18 cellular contexts compared by ENCODE assay signal in genomic region chr6:162181741-162182401, GRCh38.
DNase-seq lines count a peak whose midpoint lies in the region; ATAC-seq, FAIRE-seq and TF ChIP-seq lines count a peak whose summit lies in the region.
"Had no signal": no experiment of that assay in that cellular context is flagged by ENCODE, and none has a peak within 500 bp of the region (broad histone marks: within the 10 kb centered on the region; RNA-seq: fewer than 3 reads in every experiment).

No MANE protein-coding gene starts in this region.

- H3K4ac ChIP-seq in neuronal stem cell (ENCODE audit: low read length) = no peak overlapping the region

- H3K18ac ChIP-seq in neuronal stem cell (ENCODE audit: low read length) = no peak overlapping the region

- H2BK12ac ChIP-seq in neuronal stem cell (ENCODE audit: low read length) = no peak overlapping the region

- no peak overlapping the region for H2BK15ac ChIP-seq in neuronal stem cell (ENCODE audit: low read length)

- no peak overlapping the region for H2BK5ac ChIP-seq in neuronal stem cell (ENCODE audit: low read length)

- H3K9ac ChIP-seq in neuronal stem cell (ENCODE audit: low read depth, low read length, poor library complexity) = no peak overlapping the region

- no peaks in the 10 kb centered on the region for H3K27me3 Mint-ChIP-seq in activated naive CD8-positive, alpha-beta T cell treated with anti-CD3 and anti-CD28 coated beads, Interleukin-2, amount 50 U/mL, for 24 hours
- H3K27me3 Mint-ChIP-seq in activated naive CD8-positive, alpha-beta T cell treated with anti-CD3 and anti-CD28 coated beads for 36 hours = no peaks in the 10 kb centered on the region

- 61 to 69% (median 68%) methylated on average over 6 of the region's 6 CpGs for WGBS in small intestine, 3 donors
- WGBS in neuronal stem cell (ENCODE audit: extremely low coverage in 2 of 2, insufficient read length in 2 of 2, insufficient replicate concordance in 1 of 2), 2 donors = no CpG with 5 or more reads among the region's 6 CpGs

- H2AFZ ChIP-seq in neuronal stem cell (ENCODE audit: low read length) = no peak overlapping the region

- H3K27me3 ChIP-seq in small intestine (ENCODE audit: control insufficient read depth in 2 of 2, insufficient read depth in 2 of 2, low read length in 2 of 2) (no peaks in the 10 kb centered on the region), neuronal stem cell (ENCODE audit: control insufficient read depth in 3 of 3, insufficient read depth in 3 of 3, low read depth in 1 of 3, low read length in 3 of 3) (no peaks in the 10 kb centered on the region)
- H3K27me3 ChIP-seq: heart left ventricle, pancreas had no signal

- no peaks in the 10 kb centered on the region for H3K36me3 ChIP-seq in small intestine (ENCODE audit: control insufficient read depth in 2 of 2, insufficient read depth in 2 of 2, low read length in 2 of 2)
- H3K36me3 ChIP-seq in neuronal stem cell (replicated peaks in 1 of 2; ENCODE audit: control insufficient read depth in 2 of 2, insufficient read depth in 2 of 2, low read length in 2 of 2) = no peaks in the 10 kb centered on the region
- H3K36me3 ChIP-seq: heart left ventricle, pancreas had no signal

- TF ChIP-seq CTCF in epithelial cell of esophagus (IDR thresholded peaks at IDR 0.05; ENCODE audit: insufficient read depth, low read depth, low read length, missing control alignments) = no peak

- H3K27ac ChIP-seq in small intestine (ENCODE audit: low read depth in 1 of 2, low read length in 1 of 2) (no peak overlapping the region), neuronal stem cell (replicated peaks; ENCODE audit: low read length) (no peak overlapping the region)
- H3K27ac ChIP-seq: pancreas had no signal

- FAIRE-seq in small intestine (lab: Jason Lieb, UNC) = no peak
- FAIRE-seq: GM12892, pancreas had no signal

- no peaks in the 10 kb centered on the region for H3K79me1 ChIP-seq in neuronal stem cell (ENCODE audit: low read depth, low read length)

- H3K4me3 ChIP-seq in epithelial cell of esophagus (ENCODE audit: low read length) (no peak overlapping the region), small intestine (ENCODE audit: low read depth in 1 of 2, low read length in 2 of 2) (no peak overlapping the region), neuronal stem cell (ENCODE audit: low read length in 2 of 2) (no peak overlapping the region)
- H3K4me3 ChIP-seq: heart left ventricle, pancreas, smooth muscle cell had no signal

- no peak overlapping the region for H2BK120ac ChIP-seq in neuronal stem cell (ENCODE audit: low read depth, low read length)

- no peak overlapping the region for H3K4me2 ChIP-seq in neuronal stem cell (ENCODE audit: insufficient read depth, low read length, poor library complexity, severe bottlenecking)
- H3K4me2 ChIP-seq: smooth muscle cell had no signal

- H3K36me3 Mint-ChIP-seq in activated naive CD8-positive, alpha-beta T cell treated with anti-CD3 and anti-CD28 coated beads, Interleukin-2, amount 50 U/mL, for 24 hours (ENCODE audit: low read depth) = no peaks in the 10 kb centered on the region
- H3K36me3 Mint-ChIP-seq in activated naive CD8-positive, alpha-beta T cell treated with anti-CD3 and anti-CD28 coated beads for 36 hours = no peaks in the 10 kb centered on the region

- no peak overlapping the region for H3K27ac Mint-ChIP-seq in activated naive CD8-positive, alpha-beta T cell treated with anti-CD3 and anti-CD28 coated beads, Interleukin-2, amount 50 U/mL, for 24 hours
- no peak overlapping the region for H3K27ac Mint-ChIP-seq in activated naive CD8-positive, alpha-beta T cell treated with anti-CD3 and anti-CD28 coated beads for 36 hours

- H2AK5ac ChIP-seq in neuronal stem cell (ENCODE audit: low read depth, low read length) = no peak overlapping the region

- ATAC-seq in activated naive CD8-positive, alpha-beta T cell treated with anti-CD3 and anti-CD28 coated beads, Interleukin-2, amount 50 U/mL, for 24 hours = peak; percentile 79
- ATAC-seq: activated T-cell treated with anti-CD3 and anti-CD28 coated beads, Interleukin-2, amount 50 U/mL, for 4 hours; Right ventricle myocardium inferior had no signal

- H3K4me1 Mint-ChIP-seq in activated naive CD8-positive, alpha-beta T cell treated with anti-CD3 and anti-CD28 coated beads, Interleukin-2, amount 50 U/mL, for 24 hours = peaks cover 9% of the 10 kb centered on the region
- peaks cover 8% of the 10 kb centered on the region for H3K4me1 Mint-ChIP-seq in activated naive CD8-positive, alpha-beta T cell treated with anti-CD3 and anti-CD28 coated beads for 36 hours

- no peaks in the 10 kb centered on the region for H3K4me1 ChIP-seq in small intestine (ENCODE audit: control insufficient read depth in 2 of 2, insufficient read depth in 1 of 2, low read depth in 1 of 2, low read length in 1 of 2)
- H3K4me1 ChIP-seq in neuronal stem cell (ENCODE audit: control insufficient read depth in 2 of 2, insufficient read depth in 1 of 2, low read depth in 1 of 2, low read length in 2 of 2) = peaks cover 0 to 9% of the 10 kb centered on the region in 2 donors
- H3K4me1 ChIP-seq: pancreas had no signal

- no peak for DNase-seq in activated naive CD8-positive, alpha-beta T cell treated with anti-CD3 and anti-CD28 coated beads, Interleukin-2, amount 50 U/mL, for 24 hours
- no peak for DNase-seq in activated naive CD8-positive, alpha-beta T cell treated with anti-CD3 and anti-CD28 coated beads for 36 hours
- DNase-seq in OCI-M1 (lab: John Stamatoyannopoulos, UW) (peak; percentile 21), epithelial cell of esophagus (ENCODE audit: low read depth) (peak; percentile 1), small intestine (peak; percentile 6), neuronal stem cell (ENCODE audit: low spot score) (no peak), GM19240 (ENCODE audit: insufficient read length, low spot score) (no peak)
- no peak for DNase-seq in NK-92 treated with Interleukin-12 subunit alpha and Interleukin-12 subunit beta, amount 100 ng/mL, for 24 hours (lab: John Stamatoyannopoulos, UW)
- DNase-seq: ACHN; activated T-cell treated with anti-CD3 and anti-CD28 coated beads, Interleukin-2, amount 50 U/mL, for 4 hours; H7; heart left ventricle; NCI-H774; pancreas; stimulated activated naive CD4-positive, alpha-beta T cell had no signal

- no peak overlapping the region for H4K91ac ChIP-seq in neuronal stem cell (ENCODE audit: low read depth, low read length, poor library complexity)

- no peak overlapping the region for H4K8ac ChIP-seq in neuronal stem cell (ENCODE audit: low read depth, low read length)

- no peaks in the 10 kb centered on the region for H3K9me3 ChIP-seq in small intestine (ENCODE audit: control insufficient read depth, low read depth)
- H3K9me3 ChIP-seq in neuronal stem cell (replicated peaks in 1 of 2; ENCODE audit: control insufficient read depth in 2 of 2, insufficient read depth in 1 of 2, low read depth in 1 of 2, low read length in 2 of 2) = peaks cover 0 to 8% of the 10 kb centered on the region in 2 donors
- H3K9me3 ChIP-seq: heart left ventricle, pancreas had no signal

- H3K23ac ChIP-seq in neuronal stem cell (ENCODE audit: low read depth, low read length, poor library complexity) = no peak overlapping the region

- peaks cover 2% of the 10 kb centered on the region for H3K9me3 Mint-ChIP-seq in activated naive CD8-positive, alpha-beta T cell treated with anti-CD3 and anti-CD28 coated beads, Interleukin-2, amount 50 U/mL, for 24 hours
- peaks cover under 1% of the 10 kb centered on the region for H3K9me3 Mint-ChIP-seq in activated naive CD8-positive, alpha-beta T cell treated with anti-CD3 and anti-CD28 coated beads for 36 hours
- H3K9me3 Mint-ChIP-seq: activated T-cell treated with anti-CD3 and anti-CD28 coated beads, Interleukin-2, amount 50 U/mL, for 4 hours had no signal

- no peak overlapping the region for H3K14ac ChIP-seq in neuronal stem cell (ENCODE audit: low read length)

- no peak overlapping the region for H3K4me3 Mint-ChIP-seq in activated naive CD8-positive, alpha-beta T cell treated with anti-CD3 and anti-CD28 coated beads, Interleukin-2, amount 50 U/mL, for 24 hours
- no peak overlapping the region for H3K4me3 Mint-ChIP-seq in activated naive CD8-positive, alpha-beta T cell treated with anti-CD3 and anti-CD28 coated beads for 36 hours
- H3K4me3 Mint-ChIP-seq: activated T-cell treated with anti-CD3 and anti-CD28 coated beads, Interleukin-2, amount 50 U/mL, for 4 hours had no signal

Comparison
In these comparisons a context has a peak if more than half of its experiments do, and no peak if none do; other contexts are left out.
1. DNase-seq: peak in OCI-M1 (single experiment), epithelial cell of esophagus (single experiment) and small intestine (single experiment); none in activated naive CD8-positive, alpha-beta T cell treated with anti-CD3 and anti-CD28 coated beads, Interleukin-2, amount 50 U/mL, for 24 hours (single experiment), activated naive CD8-positive, alpha-beta T cell treated with anti-CD3 and anti-CD28 coated beads for 36 hours (single experiment), neuronal stem cell (single experiment), NK-92 treated with Interleukin-12 subunit alpha and Interleukin-12 subunit beta, amount 100 ng/mL, for 24 hours (single experiment) and GM19240 (single experiment).